16 cellular contexts compared by ENCODE assay signal in the genomic region with DNA sequence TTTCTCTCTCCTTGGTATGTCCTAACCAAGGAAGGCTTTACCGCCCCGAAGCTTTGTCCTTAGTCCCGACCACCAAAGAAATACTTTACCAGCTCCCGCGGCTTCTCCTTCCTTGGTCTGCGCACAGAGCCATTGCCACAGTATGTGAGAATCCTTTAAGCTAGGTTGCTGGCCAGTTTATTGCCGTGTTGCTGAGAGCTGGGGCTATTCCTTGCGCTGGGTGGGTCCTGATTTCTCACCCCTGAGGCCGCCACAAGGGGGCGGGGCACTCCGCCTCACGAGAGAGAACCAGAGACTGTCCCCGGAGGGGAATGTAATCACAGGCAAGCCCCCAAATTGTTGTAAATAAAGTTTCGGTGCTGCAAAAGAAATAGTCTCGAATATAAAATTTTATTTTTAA.
DNase-seq lines count a peak whose midpoint lies in the region; ATAC-seq and TF ChIP-seq lines count a peak whose summit lies in the region.
"Had no signal": no experiment of that assay in that cellular context is flagged by ENCODE, and none has a peak within 500 bp of the region (broad histone marks: within the 10 kb centered on the region; RNA-seq: fewer than 3 reads in every experiment).

No MANE protein-coding gene starts in this region.

- H3K27me3 ChIP-seq in OCI-LY1 (ENCODE audit: insufficient read depth, low read length) (no peaks in the 10 kb centered on the region), testis (no peaks in the 10 kb centered on the region)
- H3K27me3 ChIP-seq: adrenal gland, upper lobe of left lung had no signal

- ATAC-seq in HG03039 (IDR thresholded peaks at IDR 0.05; ENCODE audit: unreplicated experiment) = no peak
- ATAC-seq: natural killer cell had no signal

- H3K9me3 ChIP-seq in OCI-LY1 (ENCODE audit: low read length) (peaks cover 6% of the 10 kb centered on the region; the same call in 1 of the 2 replicates), testis (no peaks in the 10 kb centered on the region)
- H3K9me3 ChIP-seq: adrenal gland, upper lobe of left lung had no signal

- no peak overlapping the region for H2AFZ ChIP-seq in OCI-LY1 (ENCODE audit: low read length)

- WGBS in testis, 2 donors = 68 to 78% methylated on average over 15 of the region's 15 CpGs

- no peak overlapping the region for H3K4me2 ChIP-seq in OCI-LY1 (ENCODE audit: low read length)

- no peaks in the 10 kb centered on the region for H3K36me3 ChIP-seq in OCI-LY1 (ENCODE audit: insufficient read depth, low read length)
- H3K36me3 ChIP-seq in testis (ENCODE audit: low read depth, missing control alignments) = no peaks in the 10 kb centered on the region
- H3K36me3 ChIP-seq: adrenal gland, upper lobe of left lung, WERI-Rb-1 had no signal

- peak; percentile 12; the same call in 1 of the 2 replicates for TF ChIP-seq CTCF in OCI-LY1 (IDR thresholded peaks at IDR 0.05; ENCODE audit: low read length)
- no peak for TF ChIP-seq CTCF in testis (IDR thresholded peaks at IDR 0.05)

- H3K9ac ChIP-seq in OCI-LY1 (ENCODE audit: low read length) = no peak overlapping the region

- H3K27ac ChIP-seq in OCI-LY1 (ENCODE audit: low read depth, low read length, poor library complexity, severe bottlenecking) (no peak overlapping the region), testis (no peak overlapping the region)
- H3K27ac ChIP-seq: adrenal gland, upper lobe of left lung, WERI-Rb-1 had no signal

- no peaks in the 10 kb centered on the region for H3F3A ChIP-seq in OCI-LY1 (ENCODE audit: insufficient read depth, low read length)

- H3K4me1 ChIP-seq in OCI-LY1 (ENCODE audit: insufficient read depth, low read length, severe bottlenecking) (no peaks in the 10 kb centered on the region), testis (no peaks in the 10 kb centered on the region)
- H3K4me1 ChIP-seq: adrenal gland, upper lobe of left lung had no signal

- H3K79me2 ChIP-seq in OCI-LY1 (ENCODE audit: insufficient read depth, low read length) = no peaks in the 10 kb centered on the region

- no peak overlapping the region for H3K4me3 ChIP-seq in OCI-LY1 (ENCODE audit: low read depth, low read length, poor library complexity, severe bottlenecking)
- H3K4me3 ChIP-seq in testis = peak overlapping the region; percentile 29 to 41
- H3K4me3 ChIP-seq: adrenal gland, upper lobe of left lung had no signal

- H3K9me2 ChIP-seq in OCI-LY1 (ENCODE audit: low read depth, low read length) = no peaks in the 10 kb centered on the region

- intact Hi-C loops in testis (cut with DNase I; ENCODE audit: low total_unique reads) = no loop called here

- DNase-seq in NCI-H446 (lab: John Stamatoyannopoulos, UW) (peak; percentile 1 to 32), NCI-H446 treated with DMSO at 0.1 percent for 48 hours (lab: John Stamatoyannopoulos, UW) (no peak), iPS DF 19.7 (ENCODE audit: low read depth, low spot score) (peak; percentile 40), testis (peak; percentile 48)
- DNase-seq in stimulated activated CD4-positive, alpha-beta T cell treated with anti-CD3 and anti-CD28 coated beads, Interleukin-2, amount 100 ng/mL, for 48 hours = no peak
- DNase-seq in activated CD4-positive, alpha-beta T cell treated with anti-CD3 and anti-CD28 coated beads, Interleukin-2, amount 50 U/mL, for 48 hours = no peak
- DNase-seq: activated CD8-positive, alpha-beta memory T cell treated with anti-CD3 and anti-CD28 coated beads for 24 hours; adrenal gland; foreskin fibroblast; natural killer cell; NCI-H1694 treated with DMSO at 0.1 percent for 48 hours; stimulated activated naive CD4-positive, alpha-beta T cell treated with Interleukin-2 at 50 U/mL for 16 hours; WERI-Rb-1 had no signal

- no peak for TF ChIP-seq POLR2A in testis (IDR thresholded peaks at IDR 0.05)

- no peaks in the 10 kb centered on the region for H4K20me1 ChIP-seq in OCI-LY1 (ENCODE audit: insufficient read depth, low read length)

Comparison
In these comparisons a context has a peak if more than half of its experiments do, and no peak if none do; other contexts are left out.
1. DNase-seq: peak in NCI-H446 (2 of 2), iPS DF 19.7 (single experiment) and testis (single experiment); none in NCI-H446 treated with DMSO at 0.1 percent for 48 hours (single experiment), stimulated activated CD4-positive, alpha-beta T cell treated with anti-CD3 and anti-CD28 coated beads, Interleukin-2, amount 100 ng/mL, for 48 hours (0 of 2) and activated CD4-positive, alpha-beta T cell treated with anti-CD3 and anti-CD28 coated beads, Interleukin-2, amount 50 U/mL, for 48 hours (0 of 2).